Comparison of ENCODE assay signal across 16 cellular contexts in the genomic region with DNA sequence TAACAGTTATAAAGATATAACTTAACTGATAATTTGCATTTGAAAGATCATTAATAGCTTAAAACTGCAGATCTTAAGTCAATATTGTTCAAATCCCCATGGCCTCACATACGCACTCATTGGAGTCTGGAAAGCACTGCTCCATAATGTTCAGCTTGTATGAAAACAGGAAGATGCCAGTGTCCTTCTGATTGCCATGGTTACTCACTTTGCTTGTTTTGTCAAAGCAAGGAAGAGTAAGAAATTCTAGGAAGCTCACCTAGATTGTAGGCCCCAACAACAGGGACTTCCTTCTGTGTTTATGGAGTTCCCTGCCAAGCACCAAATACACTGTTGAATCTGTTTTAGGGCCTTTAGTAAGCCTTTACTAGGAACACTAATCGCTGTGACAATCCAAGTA.
"Had no signal": no experiment of that assay in that cellular context is flagged by ENCODE, and none has a peak within 500 bp of the region (broad histone marks: within the 10 kb centered on the region; RNA-seq: fewer than 3 reads in every experiment).

No MANE protein-coding gene starts in this region.

- H3K36me3 ChIP-seq: uterus had no signal

- H3K4me3 ChIP-seq: lung, neural progenitor cell, pancreas, sigmoid colon, tibial artery, uterus had no signal

- H3K9ac ChIP-seq: neural progenitor cell had no signal

- H3K9me3 ChIP-seq: pancreas, sigmoid colon, tibial artery, uterus had no signal

- H3K27me3 ChIP-seq: neural progenitor cell, pancreas, sigmoid colon, tibial artery, uterus had no signal

- H3K4me1 ChIP-seq: pancreas, tibial artery, uterus had no signal

- ATAC-seq: activated CD8-positive, alpha-beta memory T cell treated with anti-CD3 and anti-CD28 coated beads, Interleukin-2, amount 10 ng/mL, durations not matched to agents 7 days and 5 days; pancreas had no signal

- H3K27ac ChIP-seq: neural progenitor cell, pancreas, sigmoid colon, tibial artery, uterus, VCaP had no signal

- DNase-seq: activated CD4-positive, alpha-beta T cell treated with anti-CD3 and anti-CD28 coated beads, Interleukin-2, amount 50 U/mL, for 48 hours; activated CD8-positive, alpha-beta memory T cell treated with anti-CD3 and anti-CD28 coated beads, Interleukin-2, amount 10 ng/mL, durations not matched to agents 7 days and 5 days; activated naive CD4-positive, alpha-beta T cell treated with anti-CD3 and anti-CD28 coated beads, Interleukin-2, amount 10 ng/mL, durations not matched to agents 7 days and 5 days; activated T-cell treated with anti-CD3 and anti-CD28 coated beads, Interleukin-2, amount 50 U/mL, for 1 hour; caudate nucleus; head of caudate nucleus; immature natural killer cell; naive B cell; pancreas; sigmoid colon; stimulated activated naive CD4-positive, alpha-beta T cell; tibial artery; uterus had no signal

- H2AFZ ChIP-seq: neural progenitor cell had no signal

- H3K4me2 ChIP-seq: neural progenitor cell had no signal
